ENCODE assay signal across 1 cellular context in genomic region chr2:9693646-9694045, GRCh38.
TF ChIP-seq lines count a peak whose summit lies in the region.

No MANE protein-coding gene starts in this region.

TF ChIP-seq in A549, 52 proteins besides CTCF, POLR2A, EP300 and RAD21 (continued from another document):
- TF ChIP-seq ZSCAN20 (CRISPR knock-in tag; IDR thresholded peaks at IDR 0.05) (no peak), FOXS1 (CRISPR knock-in tag; IDR thresholded peaks at IDR 0.05) (no peak), HDAC2 (IDR thresholded peaks at IDR 0.05) (no peak), HOXA7 (CRISPR knock-in tag; IDR thresholded peaks at IDR 0.05) (no peak), CHD2 (IDR thresholded peaks at IDR 0.05; ENCODE audit: low read length, partially characterized antibody) (no peak)
- TF ChIP-seq, protein P1, sequence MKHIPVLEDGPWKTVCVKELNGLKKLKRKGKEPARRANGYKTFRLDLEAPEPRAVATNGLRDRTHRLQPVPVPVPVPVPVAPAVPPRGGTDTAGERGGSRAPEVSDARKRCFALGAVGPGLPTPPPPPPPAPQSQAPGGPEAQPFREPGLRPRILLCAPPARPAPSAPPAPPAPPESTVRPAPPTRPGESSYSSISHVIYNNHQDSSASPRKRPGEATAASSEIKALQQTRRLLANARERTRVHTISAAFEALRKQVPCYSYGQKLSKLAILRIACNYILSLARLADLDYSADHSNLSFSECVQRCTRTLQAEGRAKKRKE (CRISPR knock-in tag; IDR thresholded peaks at IDR 0.05; ENCODE audit: low read depth) = no peak
- TF ChIP-seq, protein P2, sequence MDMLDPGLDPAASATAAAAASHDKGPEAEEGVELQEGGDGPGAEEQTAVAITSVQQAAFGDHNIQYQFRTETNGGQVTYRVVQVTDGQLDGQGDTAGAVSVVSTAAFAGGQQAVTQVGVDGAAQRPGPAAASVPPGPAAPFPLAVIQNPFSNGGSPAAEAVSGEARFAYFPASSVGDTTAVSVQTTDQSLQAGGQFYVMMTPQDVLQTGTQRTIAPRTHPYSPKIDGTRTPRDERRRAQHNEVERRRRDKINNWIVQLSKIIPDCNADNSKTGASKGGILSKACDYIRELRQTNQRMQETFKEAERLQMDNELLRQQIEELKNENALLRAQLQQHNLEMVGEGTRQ (IDR thresholded peaks at IDR 0.05) = no peak
TF ChIP-seq in A549: peak in this region for 0.
